Comparison of ENCODE assay signal across 29 cellular contexts in the genomic region with DNA sequence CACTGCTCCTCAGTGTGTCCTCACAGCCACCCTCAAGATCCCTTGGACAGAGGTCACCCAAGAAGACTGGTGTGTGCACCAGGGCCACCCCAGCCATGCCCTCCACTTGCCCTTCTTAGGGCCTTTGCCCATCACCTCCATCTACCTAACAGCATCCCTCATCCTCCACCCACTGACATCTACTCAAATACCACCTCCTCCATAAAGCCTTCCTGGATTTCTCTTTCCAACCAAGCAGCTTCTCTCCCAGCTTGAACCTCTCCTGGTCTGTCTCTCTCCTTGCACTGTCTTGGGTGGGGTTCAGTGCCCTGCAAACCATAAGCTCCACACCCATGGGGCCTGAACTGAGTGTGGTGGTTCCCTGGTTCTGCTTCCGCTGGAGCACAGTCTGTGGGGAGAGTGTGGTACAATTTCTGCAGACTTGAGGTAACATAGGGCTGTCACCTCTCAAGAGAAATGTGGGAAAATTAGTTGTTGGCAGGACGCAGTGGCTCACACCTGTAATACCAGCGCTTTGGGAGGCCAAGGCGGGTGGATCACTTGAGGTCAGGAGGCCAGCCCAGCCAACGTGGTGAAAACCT. TPM values are rescaled to one million over a fixed set of nuclear protein-coding genes. Genes with fewer than 3 reads are reported as not detected.
"Had no signal": no experiment of that assay in that cellular context is flagged by ENCODE, and none has a peak within 500 bp of the region (broad histone marks: within the 10 kb centered on the region; RNA-seq: fewer than 3 reads in every experiment).

No MANE protein-coding gene starts in this region.

- H3K4me3 Mint-ChIP-seq: activated naive CD4-positive, alpha-beta T cell treated with anti-CD3 and anti-CD28 coated beads for 36 hours; activated naive CD8-positive, alpha-beta T cell treated with anti-CD3 and anti-CD28 coated beads, Interleukin-2, amount 50 U/mL, for 24 hours; activated T-cell treated with anti-CD3 and anti-CD28 coated beads, Interleukin-2, amount 50 U/mL, for 4 hours; T-helper 1 cell treated with Interleukin-12 subunit alpha and Interleukin-12 subunit beta and Interleukin-4 antibody, amounts not matched to agents 30 μg/mL and 1 μg/mL, for 36 hours had no signal

- H3K4me1 Mint-ChIP-seq: activated naive CD8-positive, alpha-beta T cell treated with anti-CD3 and anti-CD28 coated beads, Interleukin-2, amount 50 U/mL, for 24 hours had no signal

- H3K9me3 Mint-ChIP-seq: activated naive CD4-positive, alpha-beta T cell treated with anti-CD3 and anti-CD28 coated beads for 36 hours; activated naive CD8-positive, alpha-beta T cell treated with anti-CD3 and anti-CD28 coated beads, Interleukin-2, amount 50 U/mL, for 24 hours; activated T-cell treated with anti-CD3 and anti-CD28 coated beads, Interleukin-2, amount 50 U/mL, for 4 hours; T-helper 1 cell treated with Interleukin-12 subunit alpha and Interleukin-12 subunit beta and Interleukin-4 antibody, amounts not matched to agents 30 μg/mL and 1 μg/mL, for 36 hours had no signal

- ATAC-seq: activated CD4-positive, CD25-positive, alpha-beta regulatory T cell treated with anti-CD3 and anti-CD28 coated beads, Interleukin-2, amount 50 U/mL, for 24 hours; activated naive CD8-positive, alpha-beta T cell treated with anti-CD3 and anti-CD28 coated beads, Interleukin-2, amount 50 U/mL, for 24 hours; activated T-cell treated with anti-CD3 and anti-CD28 coated beads, Interleukin-2, amount 50 U/mL, for 4 hours; body of pancreas; Panc1 had no signal

- H3K27ac Mint-ChIP-seq: activated naive CD4-positive, alpha-beta T cell treated with anti-CD3 and anti-CD28 coated beads for 36 hours; activated naive CD8-positive, alpha-beta T cell treated with anti-CD3 and anti-CD28 coated beads, Interleukin-2, amount 50 U/mL, for 24 hours; T-helper 1 cell treated with Interleukin-12 subunit alpha and Interleukin-12 subunit beta and Interleukin-4 antibody, amounts not matched to agents 30 μg/mL and 1 μg/mL, for 36 hours had no signal

- H3K4me1 ChIP-seq: ascending aorta, body of pancreas had no signal

- H3K27ac ChIP-seq: ascending aorta, body of pancreas had no signal

- DNase-seq: activated CD4-positive, alpha-beta T cell treated with anti-CD3 and anti-CD28 coated beads for 4 hours; activated CD4-positive, alpha-beta T cell treated with anti-CD3 and anti-CD28 coated beads, Interleukin-2, amount 50 U/mL, for 4 hours; activated CD8-positive, alpha-beta memory T cell treated with anti-CD3 and anti-CD28 coated beads for 24 hours; activated gamma-delta T cell; activated naive CD4-positive, alpha-beta T cell treated with anti-CD3 and anti-CD28 coated beads for 36 hours; activated naive CD8-positive, alpha-beta T cell treated with anti-CD3 and anti-CD28 coated beads, Interleukin-2, amount 50 U/mL, for 24 hours; activated T-cell treated with anti-CD3 and anti-CD28 coated beads, Interleukin-2, amount 50 U/mL, for 4 hours; amniotic stem cell; body of pancreas; MG63; MV-4-11; NCI-H1092 treated with DMSO at 0.1 percent for 48 hours; NCI-H1436; NCI-H1694 treated with DMSO at 0.1 percent for 48 hours; NCI-H2029 treated with DMSO at 0.1 percent for 48 hours; NCI-H345; NCI-H510A; NCI-H526 treated with DMSO at 0.1 percent for 48 hours; NCI-H82; NK-92 treated with Interleukin-12 subunit alpha and Interleukin-12 subunit beta, amount 100 ng/mL, for 24 hours; OCI-M1; RPMI8226; SHP77 treated with DMSO at 0.1 percent for 48 hours had no signal

- H3K4me3 ChIP-seq: ascending aorta, body of pancreas, MG63 had no signal

- H3K9me3 ChIP-seq: ascending aorta, body of pancreas, MG63 had no signal

- H3K27me3 Mint-ChIP-seq: activated naive CD8-positive, alpha-beta T cell treated with anti-CD3 and anti-CD28 coated beads, Interleukin-2, amount 50 U/mL, for 24 hours had no signal

- H3K27me3 ChIP-seq: ascending aorta, body of pancreas, MG63 had no signal

RNA-seq across cellular contexts. Expression of a gene that starts 55.4 kb away (rescaled TPM):
- total RNA-seq: activated T-cell treated with anti-CD3 and anti-CD28 coated beads, Interleukin-2, amount 50 U/mL, for 4 hours; ascending aorta; bronchial epithelial cell; SK-MEL-5 had no signal
